9 cellular contexts compared by ENCODE assay signal in genomic region chr2:196176142-196176738, GRCh38. TPM values are rescaled to one million over a fixed set of nuclear protein-coding genes. Genes with fewer than 3 reads are reported as not detected.
DNase-seq lines count a peak whose midpoint lies in the region; ATAC-seq and TF ChIP-seq lines count a peak whose summit lies in the region.
"Had no signal": no experiment of that assay in that cellular context is flagged by ENCODE, and none has a peak within 500 bp of the region (broad histone marks: within the 10 kb centered on the region; RNA-seq: fewer than 3 reads in every experiment).

No MANE protein-coding gene starts in this region.

- no peaks in the 10 kb centered on the region for H3K9me3 ChIP-seq in PC-3 (ENCODE audit: low read length)
- H3K9me3 ChIP-seq: thoracic aorta had no signal

- BruUV-seq in PC-3 (replicated peaks; lab: Mats Ljungman, UMichigan) = no TSS peak

- H4K20me1 ChIP-seq in PC-3 (ENCODE audit: low read length) = 0 out of 2 replicates have a peak, but pooled peaks cover under 1% of the 10 kb centered on the region

- CTCF ChIA-PET in PC-3 (lab: Charles Lee) = no interaction called here

- ATAC-seq in GM18873 (IDR thresholded peaks at IDR 0.05; ENCODE audit: low FRiP score, unreplicated experiment) (peak; percentile 77), HG03066 (IDR thresholded peaks at IDR 0.05; ENCODE audit: low read depth, unreplicated experiment) (peak; percentile 59), PC-3 (no peak)

- H3K4me3 ChIP-seq in PC-3 (ENCODE audit: low read length) = no peak overlapping the region
- H3K4me3 ChIP-seq: thoracic aorta had no signal

- DNase-seq in activated CD4-positive, alpha-beta T cell treated with anti-CD3 and anti-CD28 coated beads, Interleukin-2, amount 50 U/mL, for 4 hours = peak; percentile 80 to 84
- peak; percentile 32 for DNase-seq in mucosa of gallbladder (ENCODE audit: low spot score)
- DNase-seq in anterior cingulate cortex (lab: John Stamatoyannopoulos, UW) = no peak
- no peak for DNase-seq in PC-3
- DNase-seq in NCI-H146 (lab: John Stamatoyannopoulos, UW) = no peak
- no peak for DNase-seq in T1000 (lab: John Stamatoyannopoulos, UW)

- peaks cover 5% of the 10 kb centered on the region for H3K4me1 ChIP-seq in PC-3 (ENCODE audit: insufficient read depth, low read length)

- POLR2A ChIA-PET in PC-3 (lab: Charles Lee; ENCODE audit: unreplicated experiment) = interaction anchor here (0.7 kb wide), 1 partner anchor 11 kb away, joined by 3 read pairs; no protein-coding TSS in a partner anchor

- no peaks in the 10 kb centered on the region for H3F3A ChIP-seq in PC-3 (ENCODE audit: low read length, unreplicated experiment)

- H3K9ac ChIP-seq in PC-3 (ENCODE audit: low read length) = no peak overlapping the region

- intact Hi-C loops in PC-3 (cut with micrococcal nuclease) = no loop called here

- H3K27ac ChIP-seq in PC-3 (ENCODE audit: low read length) = no peak overlapping the region
- H3K27ac ChIP-seq: thoracic aorta had no signal

- no peaks in the 10 kb centered on the region for H3K9me2 ChIP-seq in PC-3 (replicated peaks; ENCODE audit: low read length)

- no peak overlapping the region for H3K4me2 ChIP-seq in PC-3 (ENCODE audit: low read length)

- no peaks in the 10 kb centered on the region for H3K27me3 ChIP-seq in PC-3 (ENCODE audit: low read length)

- TF ChIP-seq CTCF in PC-3 (conservative IDR thresholded peaks at IDR 0.05; ENCODE audit: low read depth, low read length) = no peak

- H3K79me2 ChIP-seq in PC-3 (ENCODE audit: low read length) = peaks cover under 1% of the 10 kb centered on the region

- no peaks in the 10 kb centered on the region for H3K36me3 ChIP-seq in PC-3 (ENCODE audit: low read depth, low read length)
- H3K36me3 ChIP-seq: thoracic aorta had no signal

- H2AFZ ChIP-seq in PC-3 (ENCODE audit: low read length) = no peak overlapping the region

RNA-seq across cellular contexts. Expression of gene STK17B, which starts 4.9 kb away (rescaled TPM):
- total RNA-seq in mucosa of gallbladder = 24.0 TPM
- total RNA-seq in PC-3 (2014; rRNA removed) = 21.3 and 22.1 TPM in 2 replicates

Comparison
In these comparisons a context has a peak if more than half of its experiments do, and no peak if none do; other contexts are left out.
1. DNase-seq: peak in activated CD4-positive, alpha-beta T cell treated with anti-CD3 and anti-CD28 coated beads, Interleukin-2, amount 50 U/mL, for 4 hours (2 of 2) and mucosa of gallbladder (single experiment); none in anterior cingulate cortex (0 of 58), PC-3 (single experiment), NCI-H146 (single experiment) and T1000 (single experiment).